Comparison of ENCODE assay signal across 8 cellular contexts in the genomic region with DNA sequence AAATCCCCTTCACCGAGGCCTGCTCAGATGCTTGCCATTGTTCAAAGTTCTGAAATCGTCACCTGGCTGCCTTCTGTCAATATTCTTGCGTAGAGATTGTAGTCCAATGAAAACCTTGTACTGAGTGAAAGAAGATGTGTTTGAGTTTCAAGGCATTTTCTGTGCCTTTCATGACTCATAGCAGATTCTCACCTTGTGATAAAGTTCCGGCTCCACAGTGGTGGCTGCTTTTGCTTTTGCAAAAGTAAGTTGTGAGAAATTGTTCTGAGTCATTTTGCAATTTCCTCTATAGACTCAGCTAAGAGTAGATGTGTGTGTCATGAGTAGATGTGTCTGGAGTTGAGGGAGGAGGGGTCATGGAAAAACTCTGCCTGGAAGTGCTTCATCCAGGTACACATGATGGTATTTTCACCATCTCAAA. TPM values are rescaled to one million over a fixed set of nuclear protein-coding genes. Genes with fewer than 3 reads are reported as not detected.
DNase-seq lines count a peak whose midpoint lies in the region; ATAC-seq, FAIRE-seq and TF ChIP-seq lines count a peak whose summit lies in the region.

No MANE protein-coding gene starts in this region.

- intact Hi-C loops in gastrocnemius medialis (cut with DNase I; ENCODE audit: low total_unique reads) (no loop called here), esophagus squamous epithelium (cut with DNase I) (no loop called here)

- peaks cover 7% of the 10 kb centered on the region for H3K27me3 Mint-ChIP-seq in activated naive CD8-positive, alpha-beta T cell
- H3K27me3 Mint-ChIP-seq in glutamatergic neuron (ENCODE audit: unreplicated experiment), result peaks cover 2% of the 10 kb centered on the region

- H3K27ac Mint-ChIP-seq in activated naive CD8-positive, alpha-beta T cell, result peak overlapping the region; percentile 84
- H3K27ac Mint-ChIP-seq in glutamatergic neuron (ENCODE audit: unreplicated experiment), result no peak overlapping the region

- TF ChIP-seq POLR2A in H54 (IDR thresholded peaks at IDR 0.05; ENCODE audit: low read depth, low read length) (no peak), NB4 (IDR thresholded peaks at IDR 0.05; ENCODE audit: extremely low read depth, insufficient read length) (no peak), gastrocnemius medialis (IDR thresholded peaks at IDR 0.05) (no peak), esophagus squamous epithelium (IDR thresholded peaks at IDR 0.05) (no peak)

- TF ChIP-seq CTCF in NB4 (IDR thresholded peaks at IDR 0.05; ENCODE audit: low read depth, low read length), result no peak
- no peak for TF ChIP-seq CTCF in gastrocnemius medialis (IDR thresholded peaks at IDR 0.05 in 4 of 5, conservative IDR thresholded peaks at IDR 0.05 in 1 of 5)
- TF ChIP-seq CTCF in glutamatergic neuron (IDR thresholded peaks at IDR 0.05; ENCODE audit: partially characterized antibody, unreplicated experiment), result no peak
- no peak for TF ChIP-seq CTCF in esophagus squamous epithelium (IDR thresholded peaks at IDR 0.05)

- H3K9me3 ChIP-seq in gastrocnemius medialis (no peaks in the 10 kb centered on the region), esophagus squamous epithelium (no peaks in the 10 kb centered on the region)

- H3K36me3 ChIP-seq in gastrocnemius medialis (no peaks in the 10 kb centered on the region), esophagus squamous epithelium (no peaks in the 10 kb centered on the region)

- H3K27me3 ChIP-seq in gastrocnemius medialis, result no peaks in the 10 kb centered on the region
- H3K27me3 ChIP-seq in esophagus squamous epithelium, result no peaks in the 10 kb centered on the region

- peak overlapping the region; percentile 25 for H3K4me3 Mint-ChIP-seq in activated naive CD8-positive, alpha-beta T cell
- no peak overlapping the region for H3K4me3 Mint-ChIP-seq in glutamatergic neuron (ENCODE audit: unreplicated experiment)

- DNase-seq in H54 (ENCODE audit: insufficient read length, low spot score), result peak; percentile 50
- peak; percentile 64 for DNase-seq in NB4 (ENCODE audit: low read depth)
- DNase-seq in renal cortical epithelial cell (ENCODE audit: low read depth), result peak; percentile 96
- DNase-seq in gastrocnemius medialis, result no peak
- DNase-seq in glutamatergic neuron, result no peak
- no peak for DNase-seq in esophagus squamous epithelium (lab: John Stamatoyannopoulos, UW)

- ATAC-seq in GM18498 (IDR thresholded peaks at IDR 0.05; ENCODE audit: unreplicated experiment) (peak; percentile 96), gastrocnemius medialis (no peak)

- 39 to 52% methylated on average over 4 of the region's 4 CpGs for WGBS in esophagus squamous epithelium, 2 donors

- H3K4me1 ChIP-seq in gastrocnemius medialis, result peaks cover 0 to 4% of the 10 kb centered on the region in 2 donors
- peaks cover 7 to 37% (median 7%) of the 10 kb centered on the region in 3 donors for H3K4me1 ChIP-seq in esophagus squamous epithelium

- in situ Hi-C loops in gastrocnemius medialis (cut with MboI; ENCODE audit: low sequenced_read_pairs in 4 of 4), result no loop called here

- H3K4me3 ChIP-seq in NB4 (ENCODE audit: low read depth, low read length), result no peak overlapping the region
- no peak overlapping the region for H3K4me3 ChIP-seq in gastrocnemius medialis
- H3K4me3 ChIP-seq in esophagus squamous epithelium, result no peak overlapping the region

- H3K9me3 Mint-ChIP-seq in activated naive CD8-positive, alpha-beta T cell (ENCODE audit: low read depth), result no peaks in the 10 kb centered on the region
- H3K9me3 Mint-ChIP-seq in glutamatergic neuron (ENCODE audit: unreplicated experiment), result peaks cover 9% of the 10 kb centered on the region

- H3K27ac ChIP-seq in gastrocnemius medialis (no peak overlapping the region), esophagus squamous epithelium (peak overlapping the region in 1 of 4 donors; percentile 14)

- peaks cover 2% of the 10 kb centered on the region for H3K36me3 Mint-ChIP-seq in activated naive CD8-positive, alpha-beta T cell
- peaks cover 8% of the 10 kb centered on the region for H3K36me3 Mint-ChIP-seq in glutamatergic neuron (ENCODE audit: unreplicated experiment)

- FAIRE-seq in H54 (lab: Jason Lieb, UNC), result no peak

- peaks cover 16% of the 10 kb centered on the region for H3K4me1 Mint-ChIP-seq in activated naive CD8-positive, alpha-beta T cell (ENCODE audit: low read depth)
- H3K4me1 Mint-ChIP-seq in glutamatergic neuron (ENCODE audit: low read depth, unreplicated experiment), result peaks cover 27% of the 10 kb centered on the region

RNA-seq across cellular contexts. Expression of a gene that starts 39.8 kb away (rescaled TPM):
- total RNA-seq in renal cortical epithelial cell (not detected in 2 replicates), gastrocnemius medialis (not detected), glutamatergic neuron (ENCODE audit: unreplicated experiment) (not detected), esophagus squamous epithelium (under 1 TPM in 1 of 4 donors, not detected in 3; 0.19 TPM)

Comparison
In these comparisons a context has a peak if more than half of its experiments do, and no peak if none do; other contexts are left out.
1. DNase-seq: peak in H54 (single experiment), NB4 (single experiment) and renal cortical epithelial cell (single experiment); none in gastrocnemius medialis (0 of 2), glutamatergic neuron (single experiment) and esophagus squamous epithelium (single experiment).